In the genomic region with DNA sequence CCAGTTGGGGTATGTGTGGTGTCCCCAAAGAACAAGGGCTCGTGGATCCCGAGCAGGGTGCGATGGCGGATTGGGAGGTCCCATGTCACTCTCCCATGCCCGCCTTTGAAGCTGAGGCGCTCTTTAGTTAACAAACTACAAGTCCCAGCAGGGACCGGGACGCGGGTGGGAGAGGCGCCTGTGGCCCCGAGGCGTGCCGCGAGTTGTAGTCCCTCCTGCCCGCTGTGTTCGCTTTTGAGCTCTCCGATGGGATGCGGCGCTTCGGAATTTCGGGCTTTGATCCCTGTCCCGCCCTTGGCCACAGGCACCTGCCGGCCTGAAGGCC, we compare ENCODE assay signal across 1 cellular context.
TF ChIP-seq lines count a peak whose summit lies in the region.

No MANE protein-coding gene starts in this region.

TF ChIP-seq in IMR-90, 13 proteins besides CTCF, POLR2A, EP300 and RAD21:
- TF ChIP-seq MAZ (IDR thresholded peaks at IDR 0.05; ENCODE audit: borderline replicate concordance, low read depth, low read length) = no peak
- TF ChIP-seq SMC3 (IDR thresholded peaks at IDR 0.05; ENCODE audit: low read depth, low read length) = no peak
- no peak for TF ChIP-seq MXI1 (IDR thresholded peaks at IDR 0.05; ENCODE audit: borderline replicate concordance, low read depth, low read length)
- TF ChIP-seq NFE2L2 (IDR thresholded peaks at IDR 0.05; ENCODE audit: low read depth, low read length) = no peak
- no peak for TF ChIP-seq MAFK (IDR thresholded peaks at IDR 0.05; ENCODE audit: low read depth, low read length)
- TF ChIP-seq CHD1 (IDR thresholded peaks at IDR 0.05; ENCODE audit: low read depth, low read length) = no peak
- no peak for TF ChIP-seq BHLHE40 (IDR thresholded peaks at IDR 0.05; ENCODE audit: low read depth, low read length)
- no peak for TF ChIP-seq FOS (IDR thresholded peaks at IDR 0.05; ENCODE audit: low read depth, low read length)
- no peak for TF ChIP-seq RFX5 (IDR thresholded peaks at IDR 0.05; ENCODE audit: low read depth, low read length)
- no peak for TF ChIP-seq CEBPB (IDR thresholded peaks at IDR 0.05; ENCODE audit: low read depth, low read length)
- TF ChIP-seq, protein P1, sequence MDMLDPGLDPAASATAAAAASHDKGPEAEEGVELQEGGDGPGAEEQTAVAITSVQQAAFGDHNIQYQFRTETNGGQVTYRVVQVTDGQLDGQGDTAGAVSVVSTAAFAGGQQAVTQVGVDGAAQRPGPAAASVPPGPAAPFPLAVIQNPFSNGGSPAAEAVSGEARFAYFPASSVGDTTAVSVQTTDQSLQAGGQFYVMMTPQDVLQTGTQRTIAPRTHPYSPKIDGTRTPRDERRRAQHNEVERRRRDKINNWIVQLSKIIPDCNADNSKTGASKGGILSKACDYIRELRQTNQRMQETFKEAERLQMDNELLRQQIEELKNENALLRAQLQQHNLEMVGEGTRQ (IDR thresholded peaks at IDR 0.05; ENCODE audit: low read depth, low read length) = no peak
- no peak for TF ChIP-seq RCOR1 (IDR thresholded peaks at IDR 0.05; ENCODE audit: insufficient replicate concordance, low read length)
- TF ChIP-seq, protein P2, sequence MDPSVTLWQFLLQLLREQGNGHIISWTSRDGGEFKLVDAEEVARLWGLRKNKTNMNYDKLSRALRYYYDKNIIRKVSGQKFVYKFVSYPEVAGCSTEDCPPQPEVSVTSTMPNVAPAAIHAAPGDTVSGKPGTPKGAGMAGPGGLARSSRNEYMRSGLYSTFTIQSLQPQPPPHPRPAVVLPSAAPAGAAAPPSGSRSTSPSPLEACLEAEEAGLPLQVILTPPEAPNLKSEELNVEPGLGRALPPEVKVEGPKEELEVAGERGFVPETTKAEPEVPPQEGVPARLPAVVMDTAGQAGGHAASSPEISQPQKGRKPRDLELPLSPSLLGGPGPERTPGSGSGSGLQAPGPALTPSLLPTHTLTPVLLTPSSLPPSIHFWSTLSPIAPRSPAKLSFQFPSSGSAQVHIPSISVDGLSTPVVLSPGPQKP (IDR thresholded peaks at IDR 0.05; ENCODE audit: borderline replicate concordance, low read depth, low read length) = no peak
